ENCODE assay signal across 1 cellular context in genomic region chr5:159345336-159345735, GRCh38.
TF ChIP-seq lines count a peak whose summit lies in the region.

No MANE protein-coding gene starts in this region.

TF ChIP-seq in GM12878, 131 proteins besides CTCF, POLR2A, EP300 and RAD21 (continued from another document):
- no peak for TF ChIP-seq NKRF (conservative IDR thresholded peaks at IDR 0.05)
- no peak for TF ChIP-seq BMI1 (IDR thresholded peaks at IDR 0.05; ENCODE audit: borderline replicate concordance)
- TF ChIP-seq PBX3 (IDR thresholded peaks at IDR 0.05; ENCODE audit: insufficient replicate concordance, low read depth, low read length): no peak
- TF ChIP-seq PML (IDR thresholded peaks at IDR 0.05; ENCODE audit: low read length): no peak
- no peak for TF ChIP-seq CBX5 (IDR thresholded peaks at IDR 0.05; ENCODE audit: low read depth)
- no peak for TF ChIP-seq BCL3 (IDR thresholded peaks at IDR 0.05; ENCODE audit: borderline replicate concordance, insufficient read depth, low read depth, low read length, poor library complexity, severe bottlenecking)
- no peak for TF ChIP-seq ATF3 (IDR thresholded peaks at IDR 0.05; ENCODE audit: borderline replicate concordance, extremely low read depth, low read depth, low read length)
- TF ChIP-seq BCL11A (IDR thresholded peaks at IDR 0.05; ENCODE audit: low read depth, low read length): no peak
